19 cellular contexts compared by ENCODE assay signal in the genomic region with DNA sequence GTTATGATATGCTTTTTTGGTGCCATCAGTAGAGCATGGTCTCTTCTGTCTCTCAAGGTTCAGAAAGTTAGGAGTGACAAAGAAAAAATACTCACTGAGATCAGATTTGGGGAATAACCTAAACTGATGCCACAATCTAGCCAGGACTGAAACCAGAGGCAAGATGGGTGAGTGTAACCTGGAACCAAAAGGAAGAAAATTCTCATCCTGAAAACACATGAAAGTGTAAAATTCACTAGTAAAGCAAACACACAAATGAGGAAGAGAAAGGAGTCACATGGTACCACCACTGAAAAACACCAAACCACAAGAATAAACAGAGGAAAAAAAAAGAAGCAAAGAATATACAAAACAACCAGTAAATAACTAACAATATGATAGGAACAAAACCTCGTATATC.
DNase-seq lines count a peak whose midpoint lies in the region; ATAC-seq and TF ChIP-seq lines count a peak whose summit lies in the region.
"Had no signal": no experiment of that assay in that cellular context is flagged by ENCODE, and none has a peak within 500 bp of the region (broad histone marks: within the 10 kb centered on the region; RNA-seq: fewer than 3 reads in every experiment).

No MANE protein-coding gene starts in this region.

- no peaks in the 10 kb centered on the region for H3K9me3 Mint-ChIP-seq in CD8-positive, alpha-beta T cell
- H3K9me3 Mint-ChIP-seq: activated naive CD4-positive, alpha-beta T cell treated with anti-CD3 and anti-CD28 coated beads, Interleukin-2, amount 50 U/mL, for 24 hours; effector memory CD8-positive, alpha-beta T cell; stimulated activated naive CD8-positive, alpha-beta T cell treated with anti-CD3 and anti-CD28 coated beads, Interleukin-15, Interleukin-2, amounts not matched to agents 100 ng/mL and 50 ng/mL, for 24 hours had no signal

- no peaks in the 10 kb centered on the region for H3K36me3 ChIP-seq in WERI-Rb-1
- no peaks in the 10 kb centered on the region for H3K36me3 ChIP-seq in CD8-positive, alpha-beta T cell (ENCODE audit: insufficient read depth, low read length)
- H3K36me3 ChIP-seq: cardiac muscle cell had no signal

- POLR2A ChIA-PET in CD8-positive, alpha-beta T cell (lab: Charles Lee) = no interaction called here

- H3K4me3 ChIP-seq in WERI-Rb-1 (ENCODE audit: low read depth, low read length) = no peak overlapping the region
- H3K4me3 ChIP-seq in CD8-positive, alpha-beta T cell (ENCODE audit: low read depth, low read length) = no peak overlapping the region
- H3K4me3 ChIP-seq: cardiac muscle cell had no signal

- no peaks in the 10 kb centered on the region for H3K9me3 ChIP-seq in WERI-Rb-1 (ENCODE audit: severe bottlenecking)
- H3K9me3 ChIP-seq in CD8-positive, alpha-beta T cell (ENCODE audit: low read length) = no peaks in the 10 kb centered on the region
- H3K9me3 ChIP-seq: Caco-2 had no signal

- CTCF ChIA-PET in CD8-positive, alpha-beta T cell (lab: Charles Lee) = no interaction called here

- DNase-seq in HuH-7.5 (ENCODE audit: low spot score) = no peak
- no peak for DNase-seq in Right ventricle myocardium superior
- DNase-seq in WERI-Rb-1 = no peak
- no peak for DNase-seq in CD8-positive, alpha-beta T cell
- DNase-seq: activated CD4-positive, CD25-positive, alpha-beta regulatory T cell treated with anti-CD3 and anti-CD28 coated beads, Interleukin-2, amount 50 U/mL, for 72 hours; activated CD8-positive, alpha-beta memory T cell treated with anti-CD3 and anti-CD28 coated beads, Interleukin-2, amount 50 U/mL, for 4 hours; Caco-2; effector memory CD8-positive, alpha-beta T cell; left ventricle myocardium superior; naive thymus-derived CD4-positive, alpha-beta T cell; NCI-H2107; posterior cingulate gyrus had no signal

- ATAC-seq in GM18498 (IDR thresholded peaks at IDR 0.05; ENCODE audit: unreplicated experiment) (peak; percentile 64), GM19397 (IDR thresholded peaks at IDR 0.05; ENCODE audit: unreplicated experiment) (peak; percentile 69), HG02623 (IDR thresholded peaks at IDR 0.05; ENCODE audit: unreplicated experiment) (peak; percentile 74), HG03442 (IDR thresholded peaks at IDR 0.05; ENCODE audit: unreplicated experiment) (peak; percentile 66), Right ventricle myocardium superior (ENCODE audit: poor library complexity) (no peak)
- no peak for ATAC-seq in CD8-positive, alpha-beta T cell
- ATAC-seq: effector memory CD8-positive, alpha-beta T cell; left ventricle myocardium superior; naive thymus-derived CD4-positive, alpha-beta T cell had no signal

- H3K27me3 ChIP-seq in WERI-Rb-1 (ENCODE audit: insufficient read depth, low read depth, severe bottlenecking) = no peaks in the 10 kb centered on the region
- H3K27me3 ChIP-seq in CD8-positive, alpha-beta T cell (ENCODE audit: insufficient read depth, low read length) = no peaks in the 10 kb centered on the region
- H3K27me3 ChIP-seq: cardiac muscle cell had no signal

- intact Hi-C loops in Right ventricle myocardium superior (cut with DNase I) = no loop called here
- intact Hi-C loops in CD8-positive, alpha-beta T cell (cut with DNase I, micrococcal nuclease) = loop anchor here in 1 of 2 experiments (10.0 kb wide), 1 partner anchor 366 kb away; no protein-coding TSS in a partner anchor

- no peaks in the 10 kb centered on the region for H3K27me3 Mint-ChIP-seq in CD8-positive, alpha-beta T cell (ENCODE audit: low read depth)
- H3K27me3 Mint-ChIP-seq: activated naive CD4-positive, alpha-beta T cell treated with anti-CD3 and anti-CD28 coated beads, Interleukin-2, amount 50 U/mL, for 24 hours; effector memory CD8-positive, alpha-beta T cell; stimulated activated naive CD8-positive, alpha-beta T cell treated with anti-CD3 and anti-CD28 coated beads, Interleukin-15, Interleukin-2, amounts not matched to agents 100 ng/mL and 50 ng/mL, for 24 hours had no signal

- no peak overlapping the region for H3K27ac Mint-ChIP-seq in CD8-positive, alpha-beta T cell
- H3K27ac Mint-ChIP-seq: activated naive CD4-positive, alpha-beta T cell treated with anti-CD3 and anti-CD28 coated beads, Interleukin-2, amount 50 U/mL, for 24 hours; effector memory CD8-positive, alpha-beta T cell; stimulated activated naive CD8-positive, alpha-beta T cell treated with anti-CD3 and anti-CD28 coated beads, Interleukin-15, Interleukin-2, amounts not matched to agents 100 ng/mL and 50 ng/mL, for 24 hours had no signal

- TF ChIP-seq CTCF in WERI-Rb-1 (IDR thresholded peaks at IDR 0.05; ENCODE audit: low read depth, low read length) = no peak
- no peak for TF ChIP-seq CTCF in CD8-positive, alpha-beta T cell (IDR thresholded peaks at IDR 0.05)

- no peak overlapping the region for H3K27ac ChIP-seq in WERI-Rb-1
- no peak overlapping the region for H3K27ac ChIP-seq in CD8-positive, alpha-beta T cell (ENCODE audit: low read depth, low read length)
- H3K27ac ChIP-seq: cardiac muscle cell had no signal

- H3K36me3 Mint-ChIP-seq in CD8-positive, alpha-beta T cell = no peaks in the 10 kb centered on the region

- H3K4me1 ChIP-seq in CD8-positive, alpha-beta T cell (ENCODE audit: insufficient read depth, low read length) = no peaks in the 10 kb centered on the region
- H3K4me1 ChIP-seq: Caco-2 had no signal

- no peaks in the 10 kb centered on the region for H3K4me1 Mint-ChIP-seq in CD8-positive, alpha-beta T cell (ENCODE audit: low read depth)
- H3K4me1 Mint-ChIP-seq: activated naive CD4-positive, alpha-beta T cell treated with anti-CD3 and anti-CD28 coated beads, Interleukin-2, amount 50 U/mL, for 24 hours had no signal

- no peak overlapping the region for H3K4me3 Mint-ChIP-seq in CD8-positive, alpha-beta T cell
- H3K4me3 Mint-ChIP-seq: activated naive CD4-positive, alpha-beta T cell treated with anti-CD3 and anti-CD28 coated beads, Interleukin-2, amount 50 U/mL, for 24 hours; effector memory CD8-positive, alpha-beta T cell; naive thymus-derived CD4-positive, alpha-beta T cell; stimulated activated naive CD8-positive, alpha-beta T cell treated with anti-CD3 and anti-CD28 coated beads, Interleukin-15, Interleukin-2, amounts not matched to agents 100 ng/mL and 50 ng/mL, for 24 hours had no signal

Comparison
In these comparisons a context has a peak if more than half of its experiments do, and no peak if none do; other contexts are left out.
1. ATAC-seq: peak in GM18498 (single experiment), GM19397 (single experiment), HG02623 (single experiment) and HG03442 (single experiment); none in Right ventricle myocardium superior (single experiment) and CD8-positive, alpha-beta T cell (single experiment).